In genomic region chr11:3022300-3022967, GRCh38 we compare ENCODE assay signal across 7 cellular contexts. TPM values are rescaled to one million over a fixed set of nuclear protein-coding genes. Genes with fewer than 3 reads are reported as not detected.
DNase-seq lines count a peak whose midpoint lies in the region; ATAC-seq and TF ChIP-seq lines count a peak whose summit lies in the region.

No MANE protein-coding gene starts in this region.

- H3K9me3 ChIP-seq in mucosa of descending colon = no peaks in the 10 kb centered on the region

- H3K4me1 Mint-ChIP-seq in activated naive CD8-positive, alpha-beta T cell treated with anti-CD3 and anti-CD28 coated beads, Interleukin-2, amount 50 U/mL, for 24 hours = peaks cover 25% of the 10 kb centered on the region

- H3K4me3 Mint-ChIP-seq in activated naive CD8-positive, alpha-beta T cell treated with anti-CD3 and anti-CD28 coated beads, Interleukin-2, amount 50 U/mL, for 24 hours = no peak overlapping the region

- TF ChIP-seq POLR2A in lower leg skin (IDR thresholded peaks at IDR 0.05) = no peak

- H3K27me3 Mint-ChIP-seq in activated naive CD8-positive, alpha-beta T cell treated with anti-CD3 and anti-CD28 coated beads, Interleukin-2, amount 50 U/mL, for 24 hours = no peaks in the 10 kb centered on the region

- TF ChIP-seq CTCF in mucosa of descending colon (IDR thresholded peaks at IDR 0.05) (no peak), lower leg skin (IDR thresholded peaks at IDR 0.05) (no peak)

- H3K27ac Mint-ChIP-seq in activated naive CD8-positive, alpha-beta T cell treated with anti-CD3 and anti-CD28 coated beads, Interleukin-2, amount 50 U/mL, for 24 hours = peak overlapping the region; percentile 82

- intact Hi-C loops in mucosa of descending colon (cut with DNase I, micrococcal nuclease) = no loop called here
- intact Hi-C loops in lower leg skin (cut with DNase I; ENCODE audit: low total_unique reads) = no loop called here

- WGBS in lower leg skin, 2 donors = 82 to 84% methylated on average over 14 of the region's 14 CpGs

- peak; percentile 64 for ATAC-seq in HG03432 (IDR thresholded peaks at IDR 0.05; ENCODE audit: unreplicated experiment)
- peak; percentile 80 for ATAC-seq in activated naive CD8-positive, alpha-beta T cell treated with anti-CD3 and anti-CD28 coated beads, Interleukin-2, amount 50 U/mL, for 24 hours
- peak; percentile 11 for ATAC-seq in mucosa of descending colon
- ATAC-seq in HG03442 (IDR thresholded peaks at IDR 0.05; ENCODE audit: unreplicated experiment) = no peak

- DNase-seq in GM19238 (ENCODE audit: insufficient read length, low spot score) (peak; percentile 38), mucosa of descending colon (no peak), lower leg skin (ENCODE audit: low spot score in 2 of 2) (no peak)
- peak; percentile 6 for DNase-seq in activated naive CD8-positive, alpha-beta T cell treated with anti-CD3 and anti-CD28 coated beads, Interleukin-2, amount 50 U/mL, for 24 hours
- no peak for DNase-seq in effector CD4-positive, alpha-beta T cell

- no peaks in the 10 kb centered on the region for H3K9me3 Mint-ChIP-seq in activated naive CD8-positive, alpha-beta T cell treated with anti-CD3 and anti-CD28 coated beads, Interleukin-2, amount 50 U/mL, for 24 hours

- peaks cover 7% of the 10 kb centered on the region for H3K36me3 ChIP-seq in mucosa of descending colon (ENCODE audit: low read depth)

- H3K4me3 ChIP-seq in mucosa of descending colon = no peak overlapping the region
- no peak overlapping the region for H3K4me3 ChIP-seq in lower leg skin (ENCODE audit: low read depth, poor library complexity, severe bottlenecking)

- H3K4me1 ChIP-seq in mucosa of descending colon (ENCODE audit: low read depth) = no peaks in the 10 kb centered on the region

- H3K36me3 Mint-ChIP-seq in activated naive CD8-positive, alpha-beta T cell treated with anti-CD3 and anti-CD28 coated beads, Interleukin-2, amount 50 U/mL, for 24 hours (ENCODE audit: low read depth) = peaks cover 47% of the 10 kb centered on the region

RNA-seq across cellular contexts. Expression of gene NAP1L4, which starts 30.3 kb away (rescaled TPM):
- total RNA-seq in mucosa of descending colon (100 to 1,000 TPM in 1 of 3 donors, 10 to 100 TPM in 2; 94.0 to 116 (median 99.8) TPM), lower leg skin (10 to 100 TPM; 67.2 to 99.0 (median 82.4) TPM)

RNA-seq across cellular contexts. Expression of gene CARS1, which starts 34.8 kb away (rescaled TPM):
- 10 to 100 TPM; 40.9 to 61.0 (median 43.3) TPM for total RNA-seq in mucosa of descending colon
- 10 to 100 TPM; 56.7 to 63.0 (median 60.7) TPM for total RNA-seq in lower leg skin

Comparison
In these comparisons a context has a peak if more than half of its experiments do, and no peak if none do; other contexts are left out.
1. DNase-seq: peak in GM19238 (single experiment) and activated naive CD8-positive, alpha-beta T cell treated with anti-CD3 and anti-CD28 coated beads, Interleukin-2, amount 50 U/mL, for 24 hours (single experiment); none in mucosa of descending colon (0 of 3), lower leg skin (0 of 2) and effector CD4-positive, alpha-beta T cell (single experiment).